Comparison of ENCODE assay signal across 8 cellular contexts in the genomic region with DNA sequence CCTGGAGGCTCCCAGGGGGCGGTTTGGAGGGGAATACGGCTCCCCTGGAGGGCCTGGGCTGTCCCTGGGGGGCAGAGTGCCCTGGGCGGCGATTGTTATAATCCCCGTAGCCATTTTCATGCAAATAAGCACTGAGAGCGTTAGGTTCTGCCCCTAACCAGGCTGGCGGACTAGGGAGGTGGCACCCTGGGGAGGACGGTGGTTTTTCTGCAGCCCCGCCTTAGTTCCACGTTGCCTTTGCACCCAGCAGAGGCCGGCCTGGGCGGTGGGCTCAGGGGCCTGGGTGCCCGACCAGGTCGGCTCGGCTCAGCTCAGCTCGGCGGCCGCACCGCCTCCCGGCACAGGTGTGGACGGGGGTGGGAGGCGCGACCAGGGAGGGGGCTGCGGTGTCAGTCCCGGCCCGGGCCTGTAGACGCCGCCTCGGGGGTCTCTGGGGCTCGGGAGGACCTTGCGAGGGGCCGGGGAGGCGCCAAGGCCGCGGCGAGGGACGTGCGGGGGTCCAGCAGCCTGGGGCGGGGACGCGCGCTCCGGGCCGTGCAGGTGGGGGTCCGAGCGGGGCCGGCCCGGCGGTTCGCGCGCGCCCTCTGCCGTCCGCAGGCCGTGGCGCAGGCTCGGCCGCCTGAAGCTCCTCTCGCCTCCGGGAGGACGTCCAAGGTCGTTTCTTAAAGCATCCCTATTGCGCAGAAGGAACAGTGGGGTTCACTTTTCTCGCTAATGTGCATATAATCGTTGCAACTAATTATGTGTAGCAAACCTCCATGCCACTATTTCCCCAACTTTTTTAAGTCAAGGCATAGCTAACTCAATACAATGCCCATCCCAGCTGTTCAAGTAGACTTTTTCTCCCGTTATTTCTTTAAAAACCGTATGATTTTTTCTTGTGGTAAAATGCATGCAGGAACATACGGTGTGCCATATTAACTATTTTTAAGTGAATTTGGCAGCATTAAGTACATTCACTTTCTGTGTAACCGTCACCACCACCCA. TPM values are rescaled to one million over a fixed set of nuclear protein-coding genes. Genes with fewer than 3 reads are reported as not detected.
A peak's percentile ranks its signal among the peaks of the same experiment; 100 is the strongest.
DNase-seq lines count a peak whose midpoint lies in the region; ATAC-seq and TF ChIP-seq lines count a peak whose summit lies in the region.

No MANE protein-coding gene starts in this region.

- TF ChIP-seq POLR2A in prostate gland (IDR thresholded peaks at IDR 0.05) = no peak

- TF ChIP-seq CTCF in HL-60 (IDR thresholded peaks at IDR 0.05; ENCODE audit: insufficient read depth, low read length) (peak; percentile 43), right atrium auricular region (IDR thresholded peaks at IDR 0.05) (peak; percentile 86 to 97), prostate gland (IDR thresholded peaks at IDR 0.05) (peak; percentile 70 to 96 (median 89))

- H3K4me1 ChIP-seq in right atrium auricular region (peaks cover 0 to 42% of the 10 kb centered on the region in 2 donors), prostate gland (replicated peaks) (peaks cover 9% of the 10 kb centered on the region)

- intact Hi-C loops in prostate gland (cut with DNase I) = loop anchor here (2.0 kb wide), 1 partner anchor 28 kb away; no protein-coding TSS in a partner anchor

- peak; percentile 52 for DNase-seq in EH (ENCODE audit: low read depth)
- DNase-seq in HL-60 (ENCODE audit: low read depth in 1 of 2, low spot score in 1 of 2) = peak; percentile 17 to 30
- DNase-seq in anterior cingulate cortex (lab: John Stamatoyannopoulos, UW) = peak in 35 of 58 donors; percentile 20 to 65 (median 49)
- DNase-seq in right atrium auricular region (ENCODE audit: low spot score) = no peak
- DNase-seq in prostate gland (ENCODE audit: low spot score) = peak; percentile 46
- no peak for DNase-seq in cerebellar nuclear complex (lab: John Stamatoyannopoulos, UW)

- no peak overlapping the region for H3K27ac ChIP-seq in HL-60 (replicated peaks)
- peak overlapping the region; percentile 91 to 93 for H3K27ac ChIP-seq in right atrium auricular region
- peak overlapping the region in 1 of 2 donors; percentile 14 for H3K27ac ChIP-seq in prostate gland

- ATAC-seq in SK-N-SH treated with all-trans-retinoic acid at 6 μM for 48 hours (peak; percentile 74), HG03571 (IDR thresholded peaks at IDR 0.05; ENCODE audit: unreplicated experiment) (no peak)

- peaks cover 0 to 8% of the 10 kb centered on the region in 2 donors for H3K9me3 ChIP-seq in right atrium auricular region
- H3K9me3 ChIP-seq in prostate gland = no peaks in the 10 kb centered on the region

- H3K4me3 ChIP-seq in HL-60 (replicated peaks; ENCODE audit: insufficient read depth, low read length) = peak overlapping the region; percentile 20; the same call in 1 of the 2 replicates
- H3K4me3 ChIP-seq in right atrium auricular region = peak overlapping the region; percentile 24 to 83
- peak overlapping the region; percentile 17 to 40 for H3K4me3 ChIP-seq in prostate gland

- WGBS in prostate gland = 3% methylated on average over 49 of the region's 70 CpGs

- H3K27me3 ChIP-seq in HL-60 (ENCODE audit: insufficient read depth, poor library complexity, severe bottlenecking) = peaks cover 39% of the 10 kb centered on the region
- no peaks in the 10 kb centered on the region for H3K27me3 ChIP-seq in right atrium auricular region
- no peaks in the 10 kb centered on the region for H3K27me3 ChIP-seq in prostate gland (replicated peaks; ENCODE audit: insufficient read depth)

- H3K36me3 ChIP-seq in right atrium auricular region = no peaks in the 10 kb centered on the region
- no peaks in the 10 kb centered on the region for H3K36me3 ChIP-seq in prostate gland

TF ChIP-seq in SK-N-SH treated with all-trans-retinoic acid at 6 μM for 48 hours, 23 proteins besides CTCF, POLR2A, EP300 and RAD21:
- TF ChIP-seq ZNF70 (CRISPR knock-in tag; IDR thresholded peaks at IDR 0.05) = no peak
- TF ChIP-seq ZNF565 (CRISPR knock-in tag; conservative IDR thresholded peaks at IDR 0.05; ENCODE audit: low read depth) = no peak
- TF ChIP-seq ISL1 (CRISPR knock-in tag; IDR thresholded peaks at IDR 0.05) = no peak
- no peak for TF ChIP-seq BACH2 (CRISPR knock-in tag; IDR thresholded peaks at IDR 0.05; ENCODE audit: borderline replicate concordance)
- TF ChIP-seq TCF4 (CRISPR knock-in tag; IDR thresholded peaks at IDR 0.05; ENCODE audit: borderline replicate concordance) = no peak
- TF ChIP-seq, protein P1, sequence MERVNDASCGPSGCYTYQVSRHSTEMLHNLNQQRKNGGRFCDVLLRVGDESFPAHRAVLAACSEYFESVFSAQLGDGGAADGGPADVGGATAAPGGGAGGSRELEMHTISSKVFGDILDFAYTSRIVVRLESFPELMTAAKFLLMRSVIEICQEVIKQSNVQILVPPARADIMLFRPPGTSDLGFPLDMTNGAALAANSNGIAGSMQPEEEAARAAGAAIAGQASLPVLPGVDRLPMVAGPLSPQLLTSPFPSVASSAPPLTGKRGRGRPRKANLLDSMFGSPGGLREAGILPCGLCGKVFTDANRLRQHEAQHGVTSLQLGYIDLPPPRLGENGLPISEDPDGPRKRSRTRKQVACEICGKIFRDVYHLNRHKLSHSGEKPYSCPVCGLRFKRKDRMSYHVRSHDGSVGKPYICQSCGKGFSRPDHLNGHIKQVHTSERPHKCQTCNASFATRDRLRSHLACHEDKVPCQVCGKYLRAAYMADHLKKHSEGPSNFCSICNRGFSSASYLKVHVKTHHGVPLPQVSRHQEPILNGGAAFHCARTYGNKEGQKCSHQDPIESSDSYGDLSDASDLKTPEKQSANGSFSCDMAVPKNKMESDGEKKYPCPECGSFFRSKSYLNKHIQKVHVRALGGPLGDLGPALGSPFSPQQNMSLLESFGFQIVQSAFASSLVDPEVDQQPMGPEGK (CRISPR knock-in tag; IDR thresholded peaks at IDR 0.05; ENCODE audit: borderline replicate concordance) = no peak
- TF ChIP-seq, protein P2, sequence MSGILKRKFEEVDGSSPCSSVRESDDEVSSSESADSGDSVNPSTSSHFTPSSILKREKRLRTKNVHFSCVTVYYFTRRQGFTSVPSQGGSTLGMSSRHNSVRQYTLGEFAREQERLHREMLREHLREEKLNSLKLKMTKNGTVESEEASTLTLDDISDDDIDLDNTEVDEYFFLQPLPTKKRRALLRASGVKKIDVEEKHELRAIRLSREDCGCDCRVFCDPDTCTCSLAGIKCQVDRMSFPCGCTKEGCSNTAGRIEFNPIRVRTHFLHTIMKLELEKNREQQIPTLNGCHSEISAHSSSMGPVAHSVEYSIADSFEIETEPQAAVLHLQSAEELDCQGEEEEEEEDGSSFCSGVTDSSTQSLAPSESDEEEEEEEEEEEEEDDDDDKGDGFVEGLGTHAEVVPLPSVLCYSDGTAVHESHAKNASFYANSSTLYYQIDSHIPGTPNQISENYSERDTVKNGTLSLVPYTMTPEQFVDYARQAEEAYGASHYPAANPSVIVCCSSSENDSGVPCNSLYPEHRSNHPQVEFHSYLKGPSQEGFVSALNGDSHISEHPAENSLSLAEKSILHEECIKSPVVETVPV (CRISPR knock-in tag; IDR thresholded peaks at IDR 0.05) = no peak
- TF ChIP-seq, protein P3, sequence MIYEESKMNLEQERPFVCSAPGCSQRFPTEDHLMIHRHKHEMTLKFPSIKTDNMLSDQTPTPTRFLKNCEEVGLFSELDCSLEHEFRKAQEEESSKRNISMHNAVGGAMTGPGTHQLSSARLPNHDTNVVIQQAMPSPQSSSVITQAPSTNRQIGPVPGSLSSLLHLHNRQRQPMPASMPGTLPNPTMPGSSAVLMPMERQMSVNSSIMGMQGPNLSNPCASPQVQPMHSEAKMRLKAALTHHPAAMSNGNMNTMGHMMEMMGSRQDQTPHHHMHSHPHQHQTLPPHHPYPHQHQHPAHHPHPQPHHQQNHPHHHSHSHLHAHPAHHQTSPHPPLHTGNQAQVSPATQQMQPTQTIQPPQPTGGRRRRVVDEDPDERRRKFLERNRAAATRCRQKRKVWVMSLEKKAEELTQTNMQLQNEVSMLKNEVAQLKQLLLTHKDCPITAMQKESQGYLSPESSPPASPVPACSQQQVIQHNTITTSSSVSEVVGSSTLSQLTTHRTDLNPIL (CRISPR knock-in tag; IDR thresholded peaks at IDR 0.05; ENCODE audit: low read depth) = no peak

RNA-seq across cellular contexts. Expression of a gene that starts 2.5 kb away (rescaled TPM):
- total RNA-seq in right atrium auricular region (10 to 100 TPM in 1 of 2 donors, 1 to 10 TPM in 1; 4.4 to 24.5 TPM), prostate gland (10 to 100 TPM in 1 of 2 donors, 1 to 10 TPM in 1; 8.8 to 17.2 TPM)

RNA-seq across cellular contexts. Expression of a gene that starts 10.5 kb away (rescaled TPM):
- not detected for total RNA-seq in right atrium auricular region
- not detected for total RNA-seq in prostate gland

RNA-seq across cellular contexts. Expression of a gene that starts 23.5 kb away (rescaled TPM):
- total RNA-seq in right atrium auricular region (not detected), prostate gland (not detected)

RNA-seq across cellular contexts. Expression of a gene that starts 33.7 kb away (rescaled TPM):
- total RNA-seq in right atrium auricular region (not detected), prostate gland (not detected)

RNA-seq across cellular contexts. Expression of a gene that starts 47.4 kb away (rescaled TPM):
- total RNA-seq in right atrium auricular region (not detected), prostate gland (not detected)

Comparison
In these comparisons a context has a peak if more than half of its experiments do, and no peak if none do; other contexts are left out.
1. DNase-seq: peak in EH (single experiment), HL-60 (2 of 2), anterior cingulate cortex (35 of 58) and prostate gland (single experiment); none in right atrium auricular region (single experiment) and cerebellar nuclear complex (0 of 2).
2. Peak in every context shown above with its lines, with median percentiles within 50 percentile points of each other: H3K4me3 ChIP-seq and CTCF ChIP-seq.